14 cellular contexts compared by ENCODE assay signal in the genomic region with DNA sequence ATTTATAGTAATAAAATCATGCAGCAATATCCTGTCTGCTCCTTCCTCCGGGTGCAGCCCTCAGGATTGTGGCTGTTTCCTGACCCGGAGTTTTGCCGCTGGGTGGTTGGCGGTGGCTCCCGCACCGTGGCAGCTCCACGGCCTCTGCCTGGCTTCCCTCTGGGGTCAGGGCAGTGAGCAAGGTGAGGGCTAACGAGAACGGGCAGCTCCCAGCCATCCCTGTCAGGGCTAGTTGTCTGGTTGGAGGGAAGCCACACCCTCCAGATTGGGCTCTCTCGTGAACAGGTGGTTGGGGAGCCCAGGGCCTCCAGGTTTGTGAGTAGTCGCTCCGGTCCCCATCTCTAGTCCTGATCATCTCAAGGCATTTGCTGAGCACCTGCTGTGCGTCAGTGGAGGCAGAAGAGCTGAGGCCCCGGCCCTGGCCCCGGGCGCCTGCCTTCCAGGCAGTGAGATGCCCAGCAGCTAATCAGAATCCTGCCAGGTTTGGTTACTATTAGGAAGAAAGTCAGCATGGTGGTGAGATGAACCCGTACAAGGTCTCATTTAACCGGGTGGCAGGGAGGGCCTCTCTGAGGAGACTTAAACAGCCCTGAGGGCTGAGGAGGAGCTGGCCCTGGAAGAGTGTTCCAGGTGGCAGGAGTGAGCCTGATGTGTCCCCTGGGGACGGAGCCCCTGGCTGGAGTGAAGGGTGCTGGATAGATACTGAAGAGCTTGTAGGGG. TPM values are rescaled to one million over a fixed set of nuclear protein-coding genes. Genes with fewer than 3 reads are reported as not detected.
DNase-seq lines count a peak whose midpoint lies in the region; ATAC-seq and TF ChIP-seq lines count a peak whose summit lies in the region.
"Had no signal": no experiment of that assay in that cellular context is flagged by ENCODE, and none has a peak within 500 bp of the region (broad histone marks: within the 10 kb centered on the region; RNA-seq: fewer than 3 reads in every experiment).

No MANE protein-coding gene starts in this region.

- H3K27ac ChIP-seq in BLaER1 treated with 17β-estradiol and CSF1 and Interleukin-3, amounts not matched to agents 10 nM and 100 nM: peak overlapping the region in 9 of 11 experiments; percentile 46 to 93 (median 82); a peak in 18 of 22 replicates
- H3K27ac ChIP-seq in A673 (ENCODE audit: low read depth, low read length, poor library complexity, severe bottlenecking): no peak overlapping the region
- H3K27ac ChIP-seq: SK-N-MC, suprapubic skin had no signal

- TF ChIP-seq CTCF in A673 (conservative IDR thresholded peaks at IDR 0.05; ENCODE audit: low read depth, low read length): no peak

- CTCF ChIA-PET in activated CD4-positive, alpha-beta memory T cell treated with anti-CD3 and anti-CD28 coated beads for 36 hours (lab: Charles Lee): interaction anchor here (1.2 kb wide), 1 partner anchor 41 kb away, joined by 4 read pairs; no protein-coding TSS in a partner anchor
- CTCF ChIA-PET in A673 (lab: Charles Lee): no interaction called here

- peak overlapping the region; percentile 90 to 100 (median 97) for H3K4me2 ChIP-seq in BLaER1 treated with 17β-estradiol and CSF1 and Interleukin-3, amounts not matched to agents 10 nM and 100 nM

- H3K27me3 ChIP-seq in BLaER1 treated with 17β-estradiol and CSF1 and Interleukin-3, amounts not matched to agents 10 nM and 100 nM: no peaks in the 10 kb centered on the region
- no peaks in the 10 kb centered on the region for H3K27me3 ChIP-seq in A673 (replicated peaks; ENCODE audit: insufficient read depth, low read depth, low read length, poor library complexity)
- H3K27me3 ChIP-seq: suprapubic skin had no signal

- H3K27me3 Mint-ChIP-seq in activated CD4-positive, alpha-beta memory T cell treated with anti-CD3 and anti-CD28 coated beads for 36 hours: no peaks in the 10 kb centered on the region

- H3K9me3 ChIP-seq in BLaER1 treated with 17β-estradiol and CSF1 and Interleukin-3, amounts not matched to agents 10 nM and 100 nM (replicated peaks in 1 of 11): no peaks in the 10 kb centered on the region
- H3K9me3 ChIP-seq in A673 (ENCODE audit: low read depth, low read length, poor library complexity, severe bottlenecking): no peaks in the 10 kb centered on the region
- H3K9me3 ChIP-seq: suprapubic skin had no signal

- H3K9ac ChIP-seq in BLaER1 treated with 17β-estradiol and CSF1 and Interleukin-3, amounts not matched to agents 10 nM and 100 nM: peak overlapping the region; percentile 21 to 93 (median 88); a peak in 20 of 22 replicates

- in situ Hi-C loops in G401 (cut with HindIII; ENCODE audit: low sequenced_read_pairs): loop anchor here (25.0 kb wide), 1 partner anchor 179 kb away; no protein-coding TSS in a partner anchor

- peaks cover 26 to 57% (median 39%) of the 10 kb centered on the region in 11 experiments for H3K36me3 ChIP-seq in BLaER1 treated with 17β-estradiol and CSF1 and Interleukin-3, amounts not matched to agents 10 nM and 100 nM
- H3K36me3 ChIP-seq in A673 (ENCODE audit: insufficient read depth, low read length, poor library complexity, severe bottlenecking): no peaks in the 10 kb centered on the region

- POLR2A ChIA-PET in activated CD4-positive, alpha-beta memory T cell treated with anti-CD3 and anti-CD28 coated beads for 36 hours (lab: Charles Lee): no interaction called here
- POLR2A ChIA-PET in A673 (lab: Charles Lee; ENCODE audit: low non-redundant PET): no interaction called here

- peak overlapping the region in 7 of 10 experiments; percentile 10 to 98 (median 31); a peak in 8 of 20 replicates for H3K4me3 ChIP-seq in BLaER1 treated with 17β-estradiol and CSF1 and Interleukin-3, amounts not matched to agents 10 nM and 100 nM
- no peak overlapping the region for H3K4me3 ChIP-seq in A673 (ENCODE audit: low read depth, low read length, poor library complexity, severe bottlenecking)
- H3K4me3 ChIP-seq: SK-N-MC, suprapubic skin had no signal

- peak overlapping the region; percentile 33 for H3K27ac Mint-ChIP-seq in activated CD4-positive, alpha-beta memory T cell treated with anti-CD3 and anti-CD28 coated beads for 36 hours

- H3K4me3 Mint-ChIP-seq in activated CD4-positive, alpha-beta memory T cell treated with anti-CD3 and anti-CD28 coated beads for 36 hours: no peak overlapping the region

- peaks cover 2% of the 10 kb centered on the region for H3K36me3 Mint-ChIP-seq in activated CD4-positive, alpha-beta memory T cell treated with anti-CD3 and anti-CD28 coated beads for 36 hours

- DNase-seq in G401 (ENCODE audit: low spot score) (peak; percentile 74), left lobe of liver (ENCODE audit: low spot score) (peak; percentile 50), NCI-H526 (lab: John Stamatoyannopoulos, UW) (no peak), NCI-H1417 treated with DMSO at 0.1 percent for 48 hours (lab: John Stamatoyannopoulos, UW) (no peak), A673 (ENCODE audit: low spot score) (no peak)
- DNase-seq in activated CD4-positive, alpha-beta memory T cell treated with anti-CD3 and anti-CD28 coated beads for 36 hours: no peak
- no peak for DNase-seq in stimulated activated CD4-positive, alpha-beta T cell treated with anti-CD3 and anti-CD28 coated beads, Interleukin-12 subunit alpha, Interleukin-12 subunit beta, amount 100 ng/mL, for 4 hours
- DNase-seq: activated CD4-positive, alpha-beta T cell treated with anti-CD3 and anti-CD28 coated beads, Interleukin-2, amount 50 U/mL, for 48 hours; mesenchymal stem cell; MM.1S; NCI-H526 treated with DMSO at 0.1 percent for 48 hours had no signal

- H3K4me1 Mint-ChIP-seq in activated CD4-positive, alpha-beta memory T cell treated with anti-CD3 and anti-CD28 coated beads for 36 hours (ENCODE audit: low read depth): peaks cover 13% of the 10 kb centered on the region

- H3K9me3 Mint-ChIP-seq in activated CD4-positive, alpha-beta memory T cell treated with anti-CD3 and anti-CD28 coated beads for 36 hours: no peaks in the 10 kb centered on the region

- no TSS peak for BruUV-seq in A673 (replicated peaks; lab: Mats Ljungman, UMichigan)

- H3K4me1 ChIP-seq in BLaER1 treated with 17β-estradiol and CSF1 and Interleukin-3, amounts not matched to agents 10 nM and 100 nM: peaks cover 69 to 87% (median 86%) of the 10 kb centered on the region in 10 experiments
- peaks cover 4% of the 10 kb centered on the region for H3K4me1 ChIP-seq in A673 (ENCODE audit: insufficient read depth, low read length, poor library complexity, severe bottlenecking)

- ATAC-seq in left lobe of liver: no peak

- peaks cover 16 to 86% (median 54%) of the 10 kb centered on the region in 11 experiments for H4K20me1 ChIP-seq in BLaER1 treated with 17β-estradiol and CSF1 and Interleukin-3, amounts not matched to agents 10 nM and 100 nM

- intact Hi-C loops in activated CD4-positive, alpha-beta memory T cell treated with anti-CD3 and anti-CD28 coated beads for 36 hours (cut with micrococcal nuclease): loop anchor here (5.0 kb wide), 1 partner anchor 406 kb away; the partner anchor contains the start of gene EEF2KMT
- intact Hi-C loops in A673 (cut with micrococcal nuclease; ENCODE audit: unreplicated experiment): loop anchor here (10.0 kb wide), 1 partner anchor 264 kb away; the partner anchor contains the start of gene SEC14L5

RNA-seq across cellular contexts. Expression of gene NUDT16L1, which starts 2.3 kb away (rescaled TPM):
- total RNA-seq in G401 (2014; rRNA removed; shearing (Covaris generic)): 71.5 and 89.1 TPM in 2 replicates
- 10 to 100 TPM; 22.2 to 23.6 TPM for total RNA-seq in activated CD4-positive, alpha-beta memory T cell treated with anti-CD3 and anti-CD28 coated beads for 36 hours
- total RNA-seq in left lobe of liver (40.4 TPM), A673 (2021) (29.7 and 33.8 TPM in 2 replicates)

RNA-seq across cellular contexts. Expression of gene ANKS3, which starts 43.0 kb away (rescaled TPM):
- total RNA-seq in G401 (2014; rRNA removed; shearing (Covaris generic)): 12.8 and 18.0 TPM in 2 replicates
- total RNA-seq in activated CD4-positive, alpha-beta memory T cell treated with anti-CD3 and anti-CD28 coated beads for 36 hours: 10 to 100 TPM; 11.7 to 13.3 TPM
- total RNA-seq in left lobe of liver (10.6 TPM), A673 (2021) (26.9 and 30.3 TPM in 2 replicates)

RNA-seq across cellular contexts. Expression of gene DNAAF8, which starts 43.2 kb away (rescaled TPM):
- not detected in 2 replicates for total RNA-seq in G401 (2014; rRNA removed; shearing (Covaris generic))
- total RNA-seq in activated CD4-positive, alpha-beta memory T cell treated with anti-CD3 and anti-CD28 coated beads for 36 hours: under 1 TPM in 1 of 2 experiments, not detected in 1; 0.31 TPM
- 0.45 TPM for total RNA-seq in left lobe of liver
- total RNA-seq in A673 (2021): 0.15 and 0.72 TPM in 2 replicates

Comparison
In these comparisons a context has a peak if more than half of its experiments do, and no peak if none do; other contexts are left out.
1. DNase-seq: peak in G401 (single experiment) and left lobe of liver (single experiment); none in activated CD4-positive, alpha-beta memory T cell treated with anti-CD3 and anti-CD28 coated beads for 36 hours (single experiment), NCI-H526 (0 of 2), NCI-H1417 treated with DMSO at 0.1 percent for 48 hours (single experiment), stimulated activated CD4-positive, alpha-beta T cell treated with anti-CD3 and anti-CD28 coated beads, Interleukin-12 subunit alpha, Interleukin-12 subunit beta, amount 100 ng/mL, for 4 hours (single experiment) and A673 (single experiment).